7 cellular contexts compared by ENCODE assay signal in the genomic region with DNA sequence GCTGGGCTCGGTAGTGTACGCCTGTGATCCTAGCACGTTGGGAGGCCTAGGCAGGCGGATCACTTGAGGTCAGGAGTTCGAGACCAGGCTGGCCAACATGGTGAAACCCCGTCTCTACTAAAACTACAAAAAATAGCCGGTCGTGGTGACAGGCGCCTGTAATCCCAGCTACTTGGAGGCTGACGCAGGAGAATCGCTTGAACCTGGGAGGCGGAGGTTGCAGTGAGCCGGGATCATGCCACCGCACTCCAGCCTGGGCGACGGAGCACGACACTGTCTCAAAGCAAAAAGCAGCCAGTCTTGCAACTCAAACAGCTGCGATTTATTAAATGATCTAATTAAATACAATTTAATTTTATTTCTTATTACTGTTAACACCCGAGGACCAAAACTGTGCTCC. TPM values are rescaled to one million over a fixed set of nuclear protein-coding genes. Genes with fewer than 3 reads are reported as not detected.
DNase-seq lines count a peak whose midpoint lies in the region; ATAC-seq, FAIRE-seq and TF ChIP-seq lines count a peak whose summit lies in the region.
"Not testable (repeated sequence)": the region's sequence is repeated elsewhere in the genome, so short reads cannot be mapped to it uniquely, and the experiment has no call there.
"Had no signal": no experiment of that assay in that cellular context is flagged by ENCODE, and none has a peak within 500 bp of the region (broad histone marks: within the 10 kb centered on the region; RNA-seq: fewer than 3 reads in every experiment).

No MANE protein-coding gene starts in this region.

- BruUV-seq in K562 (replicated peaks; lab: Mats Ljungman, UMichigan), result not testable (repeated sequence)

- H3K9me3 ChIP-seq in SU-DHL-6 (ENCODE audit: insufficient read depth, low read length); K562 (replicated peaks; ENCODE audit: control insufficient read depth, insufficient read depth, low read depth, low read length); heart left ventricle; suprapubic skin: not testable (repeated sequence)

- H3K4me3 Mint-ChIP-seq in natural killer cell treated with Interleukin-12 subunit alpha and Interleukin-12 subunit beta and Interleukin-15 and Interleukin-18, amount 100 ng/mL, for 72 hours, result peak overlapping the region; percentile 75

- not testable (repeated sequence) for TF ChIP-seq POLR2A in K562 (conservative IDR thresholded peaks at IDR 0.05); heart left ventricle (IDR thresholded peaks at IDR 0.05); suprapubic skin (IDR thresholded peaks at IDR 0.05)

- H2AFZ ChIP-seq in SU-DHL-6 (ENCODE audit: low read depth, low read length, severe bottlenecking) (peak overlapping the region; percentile 70), K562 (ENCODE audit: low read depth, low read length) (peak overlapping the region; percentile 81)

- H3K27ac Mint-ChIP-seq in natural killer cell treated with Interleukin-12 subunit alpha and Interleukin-12 subunit beta and Interleukin-15 and Interleukin-18, amount 100 ng/mL, for 72 hours, result not testable (repeated sequence)

- in situ Hi-C loops in K562 (cut with MboI), result not testable (repeated sequence)

- H3K36me3 Mint-ChIP-seq in natural killer cell treated with Interleukin-12 subunit alpha and Interleukin-12 subunit beta and Interleukin-15 and Interleukin-18, amount 100 ng/mL, for 72 hours, result not testable (repeated sequence)

- TF ChIP-seq CTCF in SU-DHL-6 (IDR thresholded peaks at IDR 0.05; ENCODE audit: insufficient read depth, low read length, poor library complexity, severe bottlenecking); K562 (IDR thresholded peaks at IDR 0.05 in 2 of 3, conservative IDR thresholded peaks at IDR 0.05 in 1 of 3; ENCODE audit: insufficient read depth in 2 of 3, low read depth in 1 of 3, low read length in 3 of 3); heart left ventricle (IDR thresholded peaks at IDR 0.05); suprapubic skin (IDR thresholded peaks at IDR 0.05): not testable (repeated sequence)

- FAIRE-seq in K562 (lab: Jason Lieb, UNC), result not testable (repeated sequence)

- CTCF ChIA-PET in K562 (lab: Yijun Ruan, JAX; ENCODE audit: low intra/inter-chr PET ratio), result interaction anchor here (0.6 kb wide), 1 partner anchor 12 kb away, joined by 3 read pairs; no protein-coding TSS in a partner anchor

- H3K4me3 ChIP-seq in GM08714 (ENCODE audit: low read length), result peak overlapping the region; percentile 53; the same call in 1 of the 2 replicates
- peak overlapping the region; percentile 53 for H3K4me3 ChIP-seq in SU-DHL-6 (ENCODE audit: insufficient read depth, low read length, poor library complexity, severe bottlenecking)
- H3K4me3 ChIP-seq in K562, result peak overlapping the region; percentile 45
- peak overlapping the region; percentile 33 to 70 (median 58) for H3K4me3 ChIP-seq in heart left ventricle
- peak overlapping the region; percentile 63 for H3K4me3 ChIP-seq in suprapubic skin

- not testable (repeated sequence) for TF ChIP-seq RAD21 in K562 (CRISPR knock-in tag; conservative IDR thresholded peaks at IDR 0.05 in 1 of 2, IDR thresholded peaks at IDR 0.05 in 1 of 2)

- H3K79me2 ChIP-seq in SU-DHL-6 (ENCODE audit: insufficient read depth, low read length); K562 (ENCODE audit: control insufficient read depth, insufficient read depth, low read length): not testable (repeated sequence)

- POLR2A ChIA-PET in K562 (lab: Yijun Ruan, JAX), result interaction anchor here (1.3 to 11.2 kb wide), 2 partner anchors 9 to 20 kb away, joined by 3 to 149 read pairs; a partner anchor contains a TSS

- peaks cover 11 to 17% of the 10 kb centered on the region in 2 donors for H3K27me3 Mint-ChIP-seq in natural killer cell treated with Interleukin-12 subunit alpha and Interleukin-12 subunit beta and Interleukin-15 and Interleukin-18, amount 100 ng/mL, for 72 hours

- H3K9me2 ChIP-seq in SU-DHL-6 (replicated peaks; ENCODE audit: insufficient read depth, low read length), result not testable (repeated sequence)

- intact Hi-C loops in K562 (cut with micrococcal nuclease), result not testable (repeated sequence)
- intact Hi-C loops in heart left ventricle (cut with DNase I), result loop anchor here in 1 of 10 donors (10.0 kb wide), 1 partner anchor 288 kb away; a partner anchor contains a TSS

- peaks cover 9 to 18% of the 10 kb centered on the region in 2 donors for H3K4me1 Mint-ChIP-seq in natural killer cell treated with Interleukin-12 subunit alpha and Interleukin-12 subunit beta and Interleukin-15 and Interleukin-18, amount 100 ng/mL, for 72 hours (ENCODE audit: low read depth in 2 of 2)

- not testable (repeated sequence) for TF ChIP-seq EP300 in K562 (IDR thresholded peaks at IDR 0.05; ENCODE audit: low read length); suprapubic skin (IDR thresholded peaks at IDR 0.05)

- peak overlapping the region; percentile 44; the same call in 1 of the 2 replicates for H3K9ac ChIP-seq in SU-DHL-6 (ENCODE audit: low read length)
- peak overlapping the region; percentile 27 to 89; a peak in 3 of 4 replicates for H3K9ac ChIP-seq in K562 (ENCODE audit: insufficient read depth in 1 of 2, low read depth in 2 of 2, low read length in 2 of 2)

- H3K4me2 ChIP-seq in SU-DHL-6 (ENCODE audit: low read depth, low read length, poor library complexity, severe bottlenecking) (peak overlapping the region; percentile 75), K562 (ENCODE audit: insufficient read depth, low read length) (peak overlapping the region; percentile 74)

- 59% methylated on average over 19 of the region's 19 CpGs for WGBS in K562 (ENCODE audit: insufficient coverage, low coverage, missing lambda C conversion rate)
- 61 to 77% (median 67%) methylated on average over 19 of the region's 19 CpGs for WGBS in heart left ventricle, 4 donors
- 63% methylated on average over 19 of the region's 19 CpGs for WGBS in suprapubic skin

- not testable (repeated sequence) for H3K27ac ChIP-seq in SU-DHL-6 (ENCODE audit: low read depth, low read length); K562 (ENCODE audit: extremely low read depth, low read depth, low read length); heart left ventricle; suprapubic skin

- H3K27me3 ChIP-seq in SU-DHL-6 (ENCODE audit: low read length); K562 (ENCODE audit: control insufficient read depth in 2 of 2, insufficient read depth in 2 of 2, low read length in 2 of 2): not testable (repeated sequence)
- peaks cover 19 to 62% (median 42%) of the 10 kb centered on the region in 9 donors for H3K27me3 ChIP-seq in heart left ventricle
- peaks cover 35% of the 10 kb centered on the region for H3K27me3 ChIP-seq in suprapubic skin

- not testable (repeated sequence) for H3K36me3 ChIP-seq in SU-DHL-6 (ENCODE audit: low read length)
- H3K36me3 ChIP-seq in K562 (ENCODE audit: control insufficient read depth, insufficient read depth, low read length) (peaks cover 12% of the 10 kb centered on the region), heart left ventricle (peaks cover 0 to 14% (median 12%) of the 10 kb centered on the region in 9 donors), suprapubic skin (peaks cover 10% of the 10 kb centered on the region)

- H3K4me1 ChIP-seq in K562 (replicated peaks in 1 of 2; ENCODE audit: control insufficient read depth in 2 of 2, insufficient read depth in 2 of 2, low read length in 2 of 2) (peaks cover 9 to 63% of the 10 kb centered on the region in 2 experiments; a peak in 4 of 5 replicates), heart left ventricle (peaks cover 0 to 21% (median 11%) of the 10 kb centered on the region in 12 donors), suprapubic skin (peaks cover 25% of the 10 kb centered on the region)

- H3K9me1 ChIP-seq in K562 (ENCODE audit: control insufficient read depth, insufficient read depth, low read length), result not testable (repeated sequence)

- not testable (repeated sequence) for H3K9me3 Mint-ChIP-seq in natural killer cell treated with Interleukin-12 subunit alpha and Interleukin-12 subunit beta and Interleukin-15 and Interleukin-18, amount 100 ng/mL, for 72 hours

- not testable (repeated sequence) for DNase-seq in K562 (ENCODE audit: extremely low read depth in 1 of 4, low spot score in 3 of 4); heart left ventricle; natural killer cell treated with Interleukin-12 subunit alpha and Interleukin-12 subunit beta and Interleukin-15 and Interleukin-18, amount 100 ng/mL, for 72 hours (ENCODE audit: low spot score); suprapubic skin (ENCODE audit: low spot score in 2 of 2)

- not testable (repeated sequence) for ATAC-seq in K562; heart left ventricle; natural killer cell treated with Interleukin-12 subunit alpha and Interleukin-12 subunit beta and Interleukin-15 and Interleukin-18, amount 100 ng/mL, for 72 hours

- not testable (repeated sequence) for H4K20me1 ChIP-seq in SU-DHL-6 (ENCODE audit: low read depth, low read length); K562 (replicated peaks; ENCODE audit: control insufficient read depth, insufficient read depth, low read length)

- not testable (repeated sequence) for H3F3A ChIP-seq in SU-DHL-6 (ENCODE audit: insufficient read depth)

RNA-seq across cellular contexts. Expression of a gene that starts 0.7 kb away (rescaled TPM):
- 9.0 and 16.1 TPM in 2 replicates for total RNA-seq in K562 (2011; cell fraction: chromatin; rRNA removed; ENCODE audit: low replicate concordance)
- total RNA-seq in K562 (2011; cell fraction: nucleolus; rRNA removed), result 11.4 and 12.8 TPM in 2 replicates
- 8.7 and 12.1 TPM in 2 replicates for total RNA-seq in K562 (2011; cell fraction: nucleoplasm; rRNA removed)
- 1.1 TPM in 2 replicates for total RNA-seq in K562 (2014; rRNA removed)
- total RNA-seq in K562 (2014; rRNA removed; fragmentation: Illumina TruSeq; extraction: Trizol), result 0.61 and 1.3 TPM in 2 replicates
- total RNA-seq in K562 (2015; rRNA removed; fragmentation: Illumina TruSeq; extraction: Trizol), result 0.54 and 1.1 TPM in 2 replicates
- 1.6 and 2.2 TPM in 2 replicates for total RNA-seq in K562 (2021)
- polyA plus RNA-seq in K562 (2011; rRNA removed), result 1.6 and 4.1 TPM in 2 replicates
- 2.5 and 3.2 TPM in 2 replicates for polyA plus RNA-seq in K562 (2011; cell fraction: cytosol; rRNA removed)
- 6.6 and 6.8 TPM in 2 replicates for polyA plus RNA-seq in K562 (2011; cell fraction: nucleus; rRNA removed)
- polyA plus RNA-seq in K562 (2012), result 1.4 and 1.7 TPM in 2 replicates
- polyA plus RNA-seq in K562 (2014; fragmentation: Illumina TruSeq; extraction: Trizol), result 1.9 and 3.2 TPM in 2 replicates
- under 1 TPM; 0.17 to 0.34 TPM for polyA plus RNA-seq in K562 (2014; fragmentation: Nextera tagmentation; extraction: Ambion mirVana)
- polyA plus RNA-seq in K562 (2014; rRNA removed), result 1.5 and 1.6 TPM in 2 replicates
- polyA minus RNA-seq in K562 (2011; rRNA and poly(A)+ RNA removed), result 3.7 TPM in 2 replicates
- polyA minus RNA-seq in K562 (2011; cell fraction: cytosol; rRNA and poly(A)+ RNA removed), result 1.1 and 3.1 TPM in 2 replicates
- polyA minus RNA-seq in K562 (2011; cell fraction: nucleus; rRNA and poly(A)+ RNA removed), result 4.8 and 6.3 TPM in 2 replicates
- not detected for total RNA-seq in heart left ventricle
- under 1 TPM; 0.11 to 0.27 TPM for polyA plus RNA-seq in heart left ventricle
- total RNA-seq in natural killer cell treated with Interleukin-12 subunit alpha and Interleukin-12 subunit beta and Interleukin-15 and Interleukin-18, amount 100 ng/mL, for 72 hours, result under 1 TPM in 1 of 2 donors, not detected in 1; 0.90 TPM
- 10 to 100 TPM in 1 of 4 donors, 1 to 10 TPM in 3; 3.3 to 12.9 (median 5.6) TPM for total RNA-seq in suprapubic skin
- total RNA-seq: left lobe of liver had no signal

RNA-seq across cellular contexts. Expression of a gene that starts 19.9 kb away (rescaled TPM):
- not detected in 2 replicates for total RNA-seq in K562 (2011; cell fraction: chromatin; rRNA removed; ENCODE audit: low replicate concordance)
- total RNA-seq in K562 (2011; cell fraction: nucleolus; rRNA removed), result not detected in 2 replicates
- 0.81 TPM in 1 of 2 replicates, not detected in the other for total RNA-seq in K562 (2011; cell fraction: nucleoplasm; rRNA removed)
- total RNA-seq in K562 (2014; rRNA removed) (0.12 TPM in 1 of 2 replicates, not detected in the other), K562 (2014; rRNA removed; fragmentation: Illumina TruSeq; extraction: Trizol) (not detected in 2 replicates), K562 (2015; rRNA removed; fragmentation: Illumina TruSeq; extraction: Trizol) (not detected in 2 replicates), K562 (2021) (not detected in 2 replicates), heart left ventricle (1 to 10 TPM in 2 of 9 donors, under 1 TPM in 6, not detected in 1; 0.31 to 1.9 (median 0.92) TPM), suprapubic skin (1 to 10 TPM in 1 of 4 donors, not detected in 3; 1.1 TPM)
- polyA plus RNA-seq in K562 (2011; rRNA removed) (0.16 TPM in 1 of 2 replicates, not detected in the other), K562 (2014; fragmentation: Illumina TruSeq; extraction: Trizol) (not detected in 2 replicates), K562 (2014; fragmentation: Nextera tagmentation; extraction: Ambion mirVana) (not detected), K562 (2014; rRNA removed) (0.19 and 0.84 TPM in 2 replicates), heart left ventricle (under 1 TPM; 0.15 to 0.38 TPM)
- 0.03 TPM in 1 of 2 replicates, not detected in the other for polyA plus RNA-seq in K562 (2011; cell fraction: cytosol; rRNA removed)
- not detected in 2 replicates for polyA plus RNA-seq in K562 (2011; cell fraction: nucleus; rRNA removed)
- 0.07 and 0.14 TPM in 2 replicates for polyA plus RNA-seq in K562 (2012)
- 0.11 and 0.12 TPM in 2 replicates for polyA minus RNA-seq in K562 (2011; rRNA and poly(A)+ RNA removed)
- polyA minus RNA-seq in K562 (2011; cell fraction: cytosol; rRNA and poly(A)+ RNA removed), result not detected in 2 replicates
- polyA minus RNA-seq in K562 (2011; cell fraction: nucleus; rRNA and poly(A)+ RNA removed), result not detected in 2 replicates
- total RNA-seq in natural killer cell treated with Interleukin-12 subunit alpha and Interleukin-12 subunit beta and Interleukin-15 and Interleukin-18, amount 100 ng/mL, for 72 hours, result 1 to 10 TPM; 1.1 to 9.3 TPM

RNA-seq across cellular contexts. Expression of a gene that starts 23.0 kb away (rescaled TPM):
- 95.6 and 100 TPM in 2 replicates for total RNA-seq in K562 (2011; cell fraction: chromatin; rRNA removed; ENCODE audit: low replicate concordance)
- 63.0 and 64.5 TPM in 2 replicates for total RNA-seq in K562 (2011; cell fraction: nucleolus; rRNA removed)
- 90.3 and 130 TPM in 2 replicates for total RNA-seq in K562 (2011; cell fraction: nucleoplasm; rRNA removed)
- total RNA-seq in K562 (2014; rRNA removed), result 83.6 and 90.0 TPM in 2 replicates
- 86.3 and 88.3 TPM in 2 replicates for total RNA-seq in K562 (2014; rRNA removed; fragmentation: Illumina TruSeq; extraction: Trizol)
- total RNA-seq in K562 (2015; rRNA removed; fragmentation: Illumina TruSeq; extraction: Trizol), result 80.4 and 86.2 TPM in 2 replicates
- 79.3 and 80.1 TPM in 2 replicates for total RNA-seq in K562 (2021)
- 48.8 and 51.5 TPM in 2 replicates for polyA plus RNA-seq in K562 (2011; rRNA removed)
- 66.7 and 78.0 TPM in 2 replicates for polyA plus RNA-seq in K562 (2011; cell fraction: cytosol; rRNA removed)
- 45.2 and 55.2 TPM in 2 replicates for polyA plus RNA-seq in K562 (2011; cell fraction: nucleus; rRNA removed)
- 67.5 and 69.7 TPM in 2 replicates for polyA plus RNA-seq in K562 (2012)
- polyA plus RNA-seq in K562 (2014; fragmentation: Illumina TruSeq; extraction: Trizol), result 93.2 and 101 TPM in 2 replicates
- polyA plus RNA-seq in K562 (2014; fragmentation: Nextera tagmentation; extraction: Ambion mirVana), result 10 to 100 TPM; 37.3 to 57.9 TPM
- 72.4 and 75.4 TPM in 2 replicates for polyA plus RNA-seq in K562 (2014; rRNA removed)
- polyA minus RNA-seq in K562 (2011; rRNA and poly(A)+ RNA removed), result 84.7 and 85.6 TPM in 2 replicates
- polyA minus RNA-seq in K562 (2011; cell fraction: cytosol; rRNA and poly(A)+ RNA removed), result 25.6 and 28.4 TPM in 2 replicates
- polyA minus RNA-seq in K562 (2011; cell fraction: nucleus; rRNA and poly(A)+ RNA removed), result 25.8 and 39.3 TPM in 2 replicates
- 10 to 100 TPM; 27.9 to 64.4 (median 34.8) TPM for total RNA-seq in heart left ventricle
- 10 to 100 TPM; 26.4 to 72.6 TPM for polyA plus RNA-seq in heart left ventricle
- 10 to 100 TPM; 43.0 to 47.3 TPM for total RNA-seq in natural killer cell treated with Interleukin-12 subunit alpha and Interleukin-12 subunit beta and Interleukin-15 and Interleukin-18, amount 100 ng/mL, for 72 hours
- total RNA-seq in suprapubic skin, result 10 to 100 TPM; 33.3 to 58.3 (median 53.3) TPM

RNA-seq across cellular contexts. Expression of a gene that starts 28.8 kb away (rescaled TPM):
- not detected in 2 replicates for total RNA-seq in K562 (2011; cell fraction: chromatin; rRNA removed; ENCODE audit: low replicate concordance)
- total RNA-seq in K562 (2011; cell fraction: nucleolus; rRNA removed), result not detected in 2 replicates
- total RNA-seq in K562 (2011; cell fraction: nucleoplasm; rRNA removed), result not detected in 2 replicates
- total RNA-seq in K562 (2014; rRNA removed) (not detected in 2 replicates), K562 (2014; rRNA removed; fragmentation: Illumina TruSeq; extraction: Trizol) (not detected in 2 replicates), K562 (2015; rRNA removed; fragmentation: Illumina TruSeq; extraction: Trizol) (not detected in 2 replicates), K562 (2021) (not detected in 2 replicates), heart left ventricle (not detected), suprapubic skin (not detected)
- polyA plus RNA-seq in K562 (2011; rRNA removed) (not detected in 2 replicates), K562 (2014; fragmentation: Illumina TruSeq; extraction: Trizol) (not detected in 2 replicates), K562 (2014; fragmentation: Nextera tagmentation; extraction: Ambion mirVana) (not detected), K562 (2014; rRNA removed) (not detected in 2 replicates), heart left ventricle (not detected)
- not detected in 2 replicates for polyA plus RNA-seq in K562 (2011; cell fraction: cytosol; rRNA removed)
- polyA plus RNA-seq in K562 (2011; cell fraction: nucleus; rRNA removed), result not detected in 2 replicates
- polyA plus RNA-seq in K562 (2012), result not detected in 2 replicates
- not detected in 2 replicates for polyA minus RNA-seq in K562 (2011; rRNA and poly(A)+ RNA removed)
- not detected in 2 replicates for polyA minus RNA-seq in K562 (2011; cell fraction: cytosol; rRNA and poly(A)+ RNA removed)
- polyA minus RNA-seq in K562 (2011; cell fraction: nucleus; rRNA and poly(A)+ RNA removed), result not detected in 2 replicates
- not detected for total RNA-seq in natural killer cell treated with Interleukin-12 subunit alpha and Interleukin-12 subunit beta and Interleukin-15 and Interleukin-18, amount 100 ng/mL, for 72 hours
- total RNA-seq: left lobe of liver had no signal
